ENCODE assay signal across 8 cellular contexts in genomic region chr6:131808460-131809269, GRCh38. TPM values are rescaled to one million over a fixed set of nuclear protein-coding genes. Genes with fewer than 3 reads are reported as not detected.
A peak's percentile ranks its signal among the peaks of the same experiment; 100 is the strongest.
DNase-seq lines count a peak whose midpoint lies in the region; ATAC-seq and TF ChIP-seq lines count a peak whose summit lies in the region.

No MANE protein-coding gene starts in this region.

- WGBS in heart right ventricle, 2 donors: 35 to 39% methylated on average over 12 of the region's 12 CpGs
- WGBS in urinary bladder: 30% methylated on average over 12 of the region's 12 CpGs

- H3K9me3 Mint-ChIP-seq in mesothelial cell of epicardium: no peaks in the 10 kb centered on the region

- H3K27ac Mint-ChIP-seq in mesothelial cell of epicardium: no peak overlapping the region

- H3K36me3 Mint-ChIP-seq in mesothelial cell of epicardium: no peaks in the 10 kb centered on the region

- H3K9me3 ChIP-seq in heart right ventricle: no peaks in the 10 kb centered on the region
- no peaks in the 10 kb centered on the region for H3K9me3 ChIP-seq in breast epithelium

- H3K4me1 Mint-ChIP-seq in mesothelial cell of epicardium: peaks cover 26% of the 10 kb centered on the region

- no peak for TF ChIP-seq POLR2A in breast epithelium (IDR thresholded peaks at IDR 0.05)

- H3K4me3 Mint-ChIP-seq in mesothelial cell of epicardium: peak overlapping the region; percentile 75

- DNase-seq in heart right ventricle (no peak), Right ventricle myocardium superior (no peak), breast epithelium (ENCODE audit: low spot score in 2 of 2) (no peak), mesothelial cell of epicardium (ENCODE audit: low spot score in 2 of 2, unreplicated experiment in 2 of 2) (no peak), hypothalamus (lab: John Stamatoyannopoulos, UW) (no peak)

- TF ChIP-seq CTCF in heart right ventricle (IDR thresholded peaks at IDR 0.05): no peak
- no peak for TF ChIP-seq CTCF in breast epithelium (IDR thresholded peaks at IDR 0.05)
- TF ChIP-seq CTCF in mesothelial cell of epicardium (IDR thresholded peaks at IDR 0.05; ENCODE audit: unreplicated experiment): no peak

- no peak for ATAC-seq in heart right ventricle
- no peak for ATAC-seq in Right ventricle myocardium superior (ENCODE audit: poor library complexity)
- ATAC-seq in HG03280 (IDR thresholded peaks at IDR 0.05; ENCODE audit: unreplicated experiment): no peak
- no peak for ATAC-seq in HG03196 (IDR thresholded peaks at IDR 0.05; ENCODE audit: unreplicated experiment)

- peak overlapping the region; percentile 54 to 78 (median 68) for H3K4me3 ChIP-seq in heart right ventricle
- H3K4me3 ChIP-seq in breast epithelium: peak overlapping the region; percentile 63 to 93 (median 69)
- H3K4me3 ChIP-seq in urinary bladder (ENCODE audit: low read depth, low read length): peak overlapping the region; percentile 90

- H3K4me1 ChIP-seq in heart right ventricle: peaks cover 0 to 19% (median 10%) of the 10 kb centered on the region in 9 donors
- H3K4me1 ChIP-seq in breast epithelium: no peaks in the 10 kb centered on the region
- H3K4me1 ChIP-seq in urinary bladder (ENCODE audit: insufficient read depth): no peaks in the 10 kb centered on the region

- peaks cover 35% of the 10 kb centered on the region for H3K27me3 Mint-ChIP-seq in mesothelial cell of epicardium (ENCODE audit: low read depth)

- H3K36me3 ChIP-seq in heart right ventricle (no peaks in the 10 kb centered on the region), breast epithelium (no peaks in the 10 kb centered on the region), urinary bladder (ENCODE audit: insufficient read depth) (no peaks in the 10 kb centered on the region)

- intact Hi-C loops in heart right ventricle (cut with DNase I) (loop anchor here in 1 of 10 donors (10.0 kb wide), 1 partner anchor 114 kb away; no protein-coding TSS in a partner anchor), Right ventricle myocardium superior (cut with DNase I) (no loop called here), breast epithelium (cut with DNase I; ENCODE audit: low total_unique reads) (no loop called here)

- H3K27ac ChIP-seq in heart right ventricle (peak overlapping the region in 9 of 10 donors; percentile 60 to 80 (median 67)), breast epithelium (peak overlapping the region; percentile 74 to 93), urinary bladder (ENCODE audit: low read depth) (no peak overlapping the region)

- H3K27me3 ChIP-seq in heart right ventricle: peaks cover 0 to 38% (median 0%) of the 10 kb centered on the region in 7 donors
- H3K27me3 ChIP-seq in breast epithelium: no peaks in the 10 kb centered on the region

RNA-seq across cellular contexts. Expression of gene ENPP1, which starts 0.8 kb away (rescaled TPM):
- 1 to 10 TPM; 1.1 to 3.2 (median 2.1) TPM for total RNA-seq in heart right ventricle
- 1 to 10 TPM in 1 of 2 donors, under 1 TPM in 1; 0.45 to 2.3 TPM for polyA plus RNA-seq in heart right ventricle
- total RNA-seq in Right ventricle myocardium superior: 2.2 TPM
- total RNA-seq in breast epithelium: 10 to 100 TPM; 51.2 to 53.8 (median 51.5) TPM
- total RNA-seq in mesothelial cell of epicardium: 6.6 to 7.2 TPM (median 6.8 TPM) in 3 replicates
- 45.3 TPM for total RNA-seq in urinary bladder
- 3.8 TPM for polyA plus RNA-seq in urinary bladder
